ENCODE assay signal across 8 cellular contexts in genomic region chr10:13586676-13587355, GRCh38. TPM values are rescaled to one million over a fixed set of nuclear protein-coding genes. Genes with fewer than 3 reads are reported as not detected.
A peak's percentile ranks its signal among the peaks of the same experiment; 100 is the strongest.
DNase-seq lines count a peak whose midpoint lies in the region; ATAC-seq and TF ChIP-seq lines count a peak whose summit lies in the region.

Gene PRPF18 (plus strand): TSS chr10:13586965. CDS start chr10:13587087, 122 bp downstream.

- peak; percentile 97 for ATAC-seq in naive B cell (ENCODE audit: low read depth in 2 of 2)
- ATAC-seq in stimulated activated memory B cell treated with anti-CD40 and anti-IgM and Interleukin-4, amounts not matched to agents 10 μg/mL and 1 μg/mL and 100 μg/mL, for 72 hours = peak; percentile 99

- TF ChIP-seq CTCF in LNCAP (IDR thresholded peaks at IDR 0.05) = peak; percentile 99

- H3K36me3 Mint-ChIP-seq in naive B cell = peaks cover 4 to 7% of the 10 kb centered on the region in 2 donors
- peaks cover 16% of the 10 kb centered on the region for H3K36me3 Mint-ChIP-seq in stimulated activated memory B cell treated with anti-CD40 and anti-IgM and Interleukin-4, amounts not matched to agents 10 μg/mL and 1 μg/mL and 100 μg/mL, for 72 hours

- H3K4me3 Mint-ChIP-seq in naive B cell = peak within 1 kb of the TSS; percentile 97 to 100 (median 100)
- H3K4me3 Mint-ChIP-seq in stimulated activated memory B cell treated with anti-CD40 and anti-IgM and Interleukin-4, amounts not matched to agents 10 μg/mL and 1 μg/mL and 100 μg/mL, for 72 hours = peak within 1 kb of the TSS; percentile 98

- peaks cover 16 to 32% (median 30%) of the 10 kb centered on the region in 3 donors for H3K4me1 Mint-ChIP-seq in naive B cell
- peaks cover 30% of the 10 kb centered on the region for H3K4me1 Mint-ChIP-seq in stimulated activated memory B cell treated with anti-CD40 and anti-IgM and Interleukin-4, amounts not matched to agents 10 μg/mL and 1 μg/mL and 100 μg/mL, for 72 hours

- peaks cover 16 to 23% (median 19%) of the 10 kb centered on the region in 3 donors for H3K27me3 Mint-ChIP-seq in naive B cell
- H3K27me3 Mint-ChIP-seq in stimulated activated memory B cell treated with anti-CD40 and anti-IgM and Interleukin-4, amounts not matched to agents 10 μg/mL and 1 μg/mL and 100 μg/mL, for 72 hours = no peaks in the 10 kb centered on the region

- H3K9me3 Mint-ChIP-seq in naive B cell = peaks cover 0 to 2% (median 0%) of the 10 kb centered on the region in 7 donors
- no peaks in the 10 kb centered on the region for H3K9me3 Mint-ChIP-seq in stimulated activated memory B cell treated with anti-CD40 and anti-IgM and Interleukin-4, amounts not matched to agents 10 μg/mL and 1 μg/mL and 100 μg/mL, for 72 hours

- DNase-seq in ELR (ENCODE audit: low read depth) (peak; percentile 95), GOT3 (lab: John Stamatoyannopoulos, UW) (peak; percentile 56), RPMI8226 (peak; percentile 96), fibroblast of gingiva (ENCODE audit: low read depth) (peak; percentile 92), naive B cell (peak; percentile 89)
- DNase-seq in activated T-helper 1 cell treated with anti-CD3 and anti-CD28 coated beads, Interleukin-2, amount 50 U/mL, for 16 hours (ENCODE audit: low read depth in 1 of 2, low spot score in 1 of 2) = peak; percentile 88 to 95

- peak within 1 kb of the TSS; percentile 95 to 100 (median 98) for H3K27ac Mint-ChIP-seq in naive B cell
- H3K27ac Mint-ChIP-seq in stimulated activated memory B cell treated with anti-CD40 and anti-IgM and Interleukin-4, amounts not matched to agents 10 μg/mL and 1 μg/mL and 100 μg/mL, for 72 hours = peak within 1 kb of the TSS; percentile 91

RNA-seq across cellular contexts. Expression of gene PRPF18, which starts in this region (rescaled TPM):
- polyA plus RNA-seq in naive B cell (ENCODE audit: low read depth in 6 of 6) = 10 to 100 TPM; 38.7 to 53.6 (median 43.8) TPM

Comparison
In these comparisons a context has a peak if more than half of its experiments do, and no peak if none do; other contexts are left out.
1. Peak in every context shown above with its lines: DNase-seq and ATAC-seq.